ENCODE assay signal across 23 cellular contexts in genomic region chr16:21614896-21615295, GRCh38. TPM values are rescaled to one million over a fixed set of nuclear protein-coding genes. Genes with fewer than 3 reads are reported as not detected.
DNase-seq lines count a peak whose midpoint lies in the region; ATAC-seq and TF ChIP-seq lines count a peak whose summit lies in the region.
"Had no signal": no experiment of that assay in that cellular context is flagged by ENCODE, and none has a peak within 500 bp of the region (broad histone marks: within the 10 kb centered on the region; RNA-seq: fewer than 3 reads in every experiment).

No MANE protein-coding gene starts in this region.

- H3K4me3 ChIP-seq in lower lobe of right lung: no peak overlapping the region
- H3K4me3 ChIP-seq: GM12878, HAP-1, ovary, skin epidermis, testis had no signal

- peaks cover 95% of the 10 kb centered on the region for H3K4me1 Mint-ChIP-seq in CD14-positive monocyte

- in situ Hi-C loops in SK-MEL-5 (cut with HindIII; ENCODE audit: low pct_unique_long_range_greater_than_20kb, low sequenced_read_pairs): no loop called here

- H3K9me3 Mint-ChIP-seq in CD14-positive monocyte: no peaks in the 10 kb centered on the region
- H3K9me3 Mint-ChIP-seq: activated naive CD8-positive, alpha-beta T cell treated with anti-CD3 and anti-CD28 coated beads, Interleukin-2, amount 50 U/mL, for 24 hours; CD4-positive, alpha-beta T cell had no signal

- intact Hi-C loops in CD14-positive monocyte (cut with micrococcal nuclease): loop anchor here in 1 of 2 donors (5.0 kb wide), 1 partner anchor 37 kb away; the partner anchor contains the start of gene IGSF6
- intact Hi-C loops in lower lobe of right lung (cut with DNase I): no loop called here

- no peaks in the 10 kb centered on the region for H3K27me3 ChIP-seq in lower lobe of right lung (ENCODE audit: low read depth)
- H3K27me3 ChIP-seq: ovary, testis had no signal

- peaks cover 27% of the 10 kb centered on the region for H3K4me1 ChIP-seq in lower lobe of right lung

- no peaks in the 10 kb centered on the region for H3K9me3 ChIP-seq in lower lobe of right lung
- H3K9me3 ChIP-seq: HAP-1, ovary, testis had no signal

- H3K36me3 ChIP-seq in lower lobe of right lung: peaks cover 5% of the 10 kb centered on the region
- H3K36me3 ChIP-seq: ovary had no signal

- peak overlapping the region; percentile 10 to 95 (median 82) for H3K27ac Mint-ChIP-seq in CD14-positive monocyte
- H3K27ac Mint-ChIP-seq: activated naive CD8-positive, alpha-beta T cell treated with anti-CD3 and anti-CD28 coated beads, Interleukin-2, amount 50 U/mL, for 24 hours; CD4-positive, alpha-beta T cell had no signal

- H3K36me3 Mint-ChIP-seq in CD14-positive monocyte: peaks cover 49 to 59% of the 10 kb centered on the region in 2 donors

- H3K27me3 Mint-ChIP-seq in CD14-positive monocyte (ENCODE audit: low read depth in 3 of 3): no peaks in the 10 kb centered on the region
- H3K27me3 Mint-ChIP-seq: activated naive CD8-positive, alpha-beta T cell treated with anti-CD3 and anti-CD28 coated beads, Interleukin-2, amount 50 U/mL, for 24 hours; CD4-positive, alpha-beta T cell had no signal

- H3K4me3 Mint-ChIP-seq in CD14-positive monocyte: no peak overlapping the region
- H3K4me3 Mint-ChIP-seq: activated naive CD8-positive, alpha-beta T cell treated with anti-CD3 and anti-CD28 coated beads, Interleukin-2, amount 50 U/mL, for 24 hours; CD4-positive, alpha-beta T cell had no signal

- peak; percentile 23 for TF ChIP-seq CTCF in CD14-positive monocyte (IDR thresholded peaks at IDR 0.05)
- TF ChIP-seq CTCF in GM12873 (IDR thresholded peaks at IDR 0.05; ENCODE audit: insufficient read depth, low read depth, low read length, missing control alignments): peak; percentile 36
- peak; percentile 6 for TF ChIP-seq CTCF in lower lobe of right lung (IDR thresholded peaks at IDR 0.05)

- no peak overlapping the region for H3K27ac ChIP-seq in lower lobe of right lung
- H3K27ac ChIP-seq: ovary, RWPE1, skin epidermis, testis had no signal

- DNase-seq in CD14-positive monocyte (ENCODE audit: low spot score) (no peak), SK-MEL-5 (ENCODE audit: low read depth, low spot score) (peak; percentile 52), lower lobe of right lung (no peak), NCI-H1092 (lab: John Stamatoyannopoulos, UW) (no peak), NCI-H187 treated with DMSO at 0.1 percent for 48 hours (lab: John Stamatoyannopoulos, UW) (no peak)
- DNase-seq: activated naive CD8-positive, alpha-beta T cell treated with anti-CD3 and anti-CD28 coated beads, Interleukin-2, amount 50 U/mL, for 24 hours; CD4-positive, alpha-beta T cell; effector CD8-positive, alpha-beta T cell; EL; left colon; NCI-H748 treated with DMSO at 0.1 percent for 48 hours; ovary; stimulated activated CD4-positive, alpha-beta T cell treated with anti-CD3 and anti-CD28 coated beads, Interleukin-4, amount 100 ng/mL, for 4 hours; testis had no signal

- ATAC-seq in lower lobe of right lung (no peak), GM21737 (IDR thresholded peaks at IDR 0.05; ENCODE audit: unreplicated experiment) (no peak)
- ATAC-seq: activated naive CD8-positive, alpha-beta T cell treated with anti-CD3 and anti-CD28 coated beads, Interleukin-2, amount 50 U/mL, for 24 hours; GM12878; left colon had no signal

RNA-seq across cellular contexts. Expression of gene METTL9, which starts 15.5 kb away (rescaled TPM):
- polyA plus RNA-seq in CD14-positive monocyte: 100 to 1,000 TPM; 373 to 400 TPM
- total RNA-seq in SK-MEL-5 (2014; rRNA removed; shearing (Covaris generic)): 792 and 883 TPM in 2 replicates
- polyA plus RNA-seq in SK-MEL-5 (2015; cell fraction: cytosol; rRNA removed): 347 and 392 TPM in 2 replicates
- 144 and 222 TPM in 2 replicates for polyA plus RNA-seq in SK-MEL-5 (2015; cell fraction: nucleus; rRNA removed)
- total RNA-seq in lower lobe of right lung: 74.1 TPM

RNA-seq across cellular contexts. Expression of gene IGSF6, which starts 37.5 kb away (rescaled TPM):
- 100 to 1,000 TPM; 159 to 276 TPM for polyA plus RNA-seq in CD14-positive monocyte
- total RNA-seq in SK-MEL-5 (2014; rRNA removed; shearing (Covaris generic)): not detected in 2 replicates
- polyA plus RNA-seq in SK-MEL-5 (2015; cell fraction: cytosol; rRNA removed): 0.08 TPM in 1 of 2 replicates, not detected in the other
- polyA plus RNA-seq in SK-MEL-5 (2015; cell fraction: nucleus; rRNA removed): not detected in 2 replicates
- 103 TPM for total RNA-seq in lower lobe of right lung
- total RNA-seq: HT1080, M059J had no signal

RNA-seq across cellular contexts. Expression of gene OTOA, which starts 48.9 kb away (rescaled TPM):
- under 1 TPM; 0.21 to 0.23 TPM for polyA plus RNA-seq in CD14-positive monocyte
- 0.27 TPM in 1 of 2 replicates, not detected in the other for total RNA-seq in SK-MEL-5 (2014; rRNA removed; shearing (Covaris generic))
- 0.15 TPM in 1 of 2 replicates, not detected in the other for polyA plus RNA-seq in SK-MEL-5 (2015; cell fraction: cytosol; rRNA removed)
- polyA plus RNA-seq in SK-MEL-5 (2015; cell fraction: nucleus; rRNA removed): 0.59 TPM in 1 of 2 replicates, not detected in the other
- total RNA-seq in lower lobe of right lung: 0.92 TPM
- total RNA-seq: bronchial epithelial cell, M059J had no signal

Comparison
In these comparisons a context has a peak if more than half of its experiments do, and no peak if none do; other contexts are left out.
1. RNA of gene METTL9, which starts 15.5 kb away (total RNA-seq): 792 to 883 TPM in SK-MEL-5; 74.1 TPM in lower lobe of right lung (single experiment); every median in the first group is over 10 times any median in the second.
2. RNA of gene IGSF6, which starts 37.5 kb away (total RNA-seq): 103 TPM in lower lobe of right lung (single experiment); not detected in SK-MEL-5; every median in the first group is over 100 times any median in the second.
3. Peak in every context shown above with its lines, with median percentiles within 50 percentile points of each other: CTCF ChIP-seq.